In genomic region chr15:80604583-80605506, GRCh38 we compare ENCODE assay signal across 11 cellular contexts.
"Had no signal": no experiment of that assay in that cellular context is flagged by ENCODE, and none has a peak within 500 bp of the region (broad histone marks: within the 10 kb centered on the region; RNA-seq: fewer than 3 reads in every experiment).

No MANE protein-coding gene starts in this region.

- ATAC-seq: gastroesophageal sphincter; stimulated activated naive CD8-positive, alpha-beta T cell treated with anti-CD3 and anti-CD28 coated beads, Interleukin-15, amount 100 ng/mL, for 72 hours had no signal

- H3K36me3 ChIP-seq: gastroesophageal sphincter, ovary, thoracic aorta, uterus had no signal

- H3K27me3 ChIP-seq: dorsolateral prefrontal cortex, ovary, uterus had no signal

- H3K9me3 ChIP-seq: gastroesophageal sphincter, ovary, thoracic aorta, uterus had no signal

- H3K4me3 ChIP-seq: dorsolateral prefrontal cortex, gastroesophageal sphincter, ovary, thoracic aorta, uterus had no signal

- H3K27ac ChIP-seq: dorsolateral prefrontal cortex, gastroesophageal sphincter, ovary, thoracic aorta, uterus had no signal

- H3K4me1 ChIP-seq: uterus had no signal

- DNase-seq: activated CD4-positive, alpha-beta T cell treated with anti-CD3 and anti-CD28 coated beads, Interleukin-2, amount 50 U/mL, for 48 hours; activated CD4-positive, CD25-positive, alpha-beta regulatory T cell treated with anti-CD3 and anti-CD28 coated beads, Interleukin-2, amount 50 U/mL, for 72 hours; activated naive CD4-positive, alpha-beta T cell treated with anti-CD3 and anti-CD28 coated beads, Interleukin-2, amount 10 ng/mL, durations not matched to agents 7 days and 5 days; dorsolateral prefrontal cortex; ovary; stimulated activated CD4-positive, alpha-beta T cell treated with anti-CD3 and anti-CD28 coated beads, Interleukin-4, amount 100 ng/mL, for 1 hour; stimulated activated naive CD8-positive, alpha-beta T cell treated with anti-CD3 and anti-CD28 coated beads, Interleukin-15, amount 100 ng/mL, for 72 hours; SW 1271; uterus had no signal
